In the genomic region with DNA sequence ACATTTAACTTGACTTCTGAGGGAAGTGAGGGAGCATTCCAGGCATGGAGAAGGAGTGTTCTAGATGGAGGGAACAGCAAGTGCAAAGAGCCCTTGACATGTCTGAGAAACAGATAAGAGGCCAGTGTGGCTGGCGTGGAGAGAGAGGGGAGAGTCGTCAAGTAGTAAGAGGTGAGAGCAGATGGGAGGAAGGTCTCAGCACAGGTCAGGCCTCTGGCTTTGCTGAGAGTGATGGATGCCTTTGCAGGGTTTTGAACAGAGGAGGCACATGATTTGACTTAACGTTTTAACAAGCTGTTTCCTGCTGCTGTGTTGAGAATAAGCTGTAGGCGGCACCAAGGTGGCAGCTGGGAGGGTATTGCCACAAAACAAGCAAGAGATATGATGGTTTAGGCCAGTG, we compare ENCODE assay signal across 1 cellular context.
TF ChIP-seq lines count a peak whose summit lies in the region.

No MANE protein-coding gene starts in this region.

TF ChIP-seq in GM23338, 12 proteins besides CTCF, POLR2A, EP300 and RAD21 (continued from another document):
- TF ChIP-seq, protein P1, sequence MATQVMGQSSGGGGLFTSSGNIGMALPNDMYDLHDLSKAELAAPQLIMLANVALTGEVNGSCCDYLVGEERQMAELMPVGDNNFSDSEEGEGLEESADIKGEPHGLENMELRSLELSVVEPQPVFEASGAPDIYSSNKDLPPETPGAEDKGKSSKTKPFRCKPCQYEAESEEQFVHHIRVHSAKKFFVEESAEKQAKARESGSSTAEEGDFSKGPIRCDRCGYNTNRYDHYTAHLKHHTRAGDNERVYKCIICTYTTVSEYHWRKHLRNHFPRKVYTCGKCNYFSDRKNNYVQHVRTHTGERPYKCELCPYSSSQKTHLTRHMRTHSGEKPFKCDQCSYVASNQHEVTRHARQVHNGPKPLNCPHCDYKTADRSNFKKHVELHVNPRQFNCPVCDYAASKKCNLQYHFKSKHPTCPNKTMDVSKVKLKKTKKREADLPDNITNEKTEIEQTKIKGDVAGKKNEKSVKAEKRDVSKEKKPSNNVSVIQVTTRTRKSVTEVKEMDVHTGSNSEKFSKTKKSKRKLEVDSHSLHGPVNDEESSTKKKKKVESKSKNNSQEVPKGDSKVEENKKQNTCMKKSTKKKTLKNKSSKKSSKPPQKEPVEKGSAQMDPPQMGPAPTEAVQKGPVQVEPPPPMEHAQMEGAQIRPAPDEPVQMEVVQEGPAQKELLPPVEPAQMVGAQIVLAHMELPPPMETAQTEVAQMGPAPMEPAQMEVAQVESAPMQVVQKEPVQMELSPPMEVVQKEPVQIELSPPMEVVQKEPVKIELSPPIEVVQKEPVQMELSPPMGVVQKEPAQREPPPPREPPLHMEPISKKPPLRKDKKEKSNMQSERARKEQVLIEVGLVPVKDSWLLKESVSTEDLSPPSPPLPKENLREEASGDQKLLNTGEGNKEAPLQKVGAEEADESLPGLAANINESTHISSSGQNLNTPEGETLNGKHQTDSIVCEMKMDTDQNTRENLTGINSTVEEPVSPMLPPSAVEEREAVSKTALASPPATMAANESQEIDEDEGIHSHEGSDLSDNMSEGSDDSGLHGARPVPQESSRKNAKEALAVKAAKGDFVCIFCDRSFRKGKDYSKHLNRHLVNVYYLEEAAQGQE (IDR thresholded peaks at IDR 0.05; ENCODE audit: unreplicated experiment): no peak
- TF ChIP-seq ZNF114 (CRISPR knock-in tag; IDR thresholded peaks at IDR 0.05) (no peak), EZH2phosphoT487 (IDR thresholded peaks at IDR 0.05; ENCODE audit: unreplicated experiment) (no peak), STAT1 (IDR thresholded peaks at IDR 0.05; ENCODE audit: unreplicated experiment) (no peak), EZH2 (IDR thresholded peaks at IDR 0.05; ENCODE audit: low read depth, unreplicated experiment) (no peak)
- TF ChIP-seq, protein P2, sequence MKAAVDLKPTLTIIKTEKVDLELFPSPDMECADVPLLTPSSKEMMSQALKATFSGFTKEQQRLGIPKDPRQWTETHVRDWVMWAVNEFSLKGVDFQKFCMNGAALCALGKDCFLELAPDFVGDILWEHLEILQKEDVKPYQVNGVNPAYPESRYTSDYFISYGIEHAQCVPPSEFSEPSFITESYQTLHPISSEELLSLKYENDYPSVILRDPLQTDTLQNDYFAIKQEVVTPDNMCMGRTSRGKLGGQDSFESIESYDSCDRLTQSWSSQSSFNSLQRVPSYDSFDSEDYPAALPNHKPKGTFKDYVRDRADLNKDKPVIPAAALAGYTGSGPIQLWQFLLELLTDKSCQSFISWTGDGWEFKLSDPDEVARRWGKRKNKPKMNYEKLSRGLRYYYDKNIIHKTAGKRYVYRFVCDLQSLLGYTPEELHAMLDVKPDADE (IDR thresholded peaks at IDR 0.05): no peak
